Comparison of ENCODE assay signal across 28 cellular contexts in genomic region chr9:113828211-113828610, GRCh38. TPM values are rescaled to one million over a fixed set of nuclear protein-coding genes. Genes with fewer than 3 reads are reported as not detected.
DNase-seq lines count a peak whose midpoint lies in the region; ATAC-seq and TF ChIP-seq lines count a peak whose summit lies in the region.
"Had no signal": no experiment of that assay in that cellular context is flagged by ENCODE, and none has a peak within 500 bp of the region (broad histone marks: within the 10 kb centered on the region; RNA-seq: fewer than 3 reads in every experiment).

No MANE protein-coding gene starts in this region.

- H3K27me3 Mint-ChIP-seq in HFFc6 (ENCODE audit: insufficient read depth), result peaks cover 26% of the 10 kb centered on the region
- H3K27me3 Mint-ChIP-seq in T-cell, result peaks cover 18 to 19% of the 10 kb centered on the region in 2 donors

- H3K4me1 ChIP-seq in transverse colon, result no peaks in the 10 kb centered on the region
- H3K4me1 ChIP-seq: A549, Caco-2, gastroesophageal sphincter, right atrium auricular region, upper lobe of right lung had no signal

- in situ Hi-C loops in brain microvascular endothelial cell (cut with HindIII; ENCODE audit: low pct_ligation_motif_present, low sequenced_read_pairs) (no loop called here), transverse colon (cut with MboI; ENCODE audit: low pct_ligation_motif_present in 1 of 4, low pct_unique_long_range_greater_than_20kb in 1 of 4, low sequenced_read_pairs in 3 of 4) (loop anchor here in 1 of 4 donors (10.0 kb wide), 1 partner anchor 63 kb away; no protein-coding TSS in a partner anchor)

- H3K4me3 Mint-ChIP-seq in HFFc6 (peak overlapping the region; percentile 64), T-cell (no peak overlapping the region)
- H3K4me3 Mint-ChIP-seq: activated CD8-positive, alpha-beta T cell treated with anti-CD3 and anti-CD28 coated beads, Interleukin-2, amount 10 ng/mL, durations not matched to agents 7 days and 5 days; activated naive CD4-positive, alpha-beta T cell treated with anti-CD3 and anti-CD28 coated beads for 36 hours; activated T-cell treated with anti-CD3 and anti-CD28 coated beads, Interleukin-2, amount 50 U/mL, for 24 hours; GM23338; stimulated activated naive CD8-positive, alpha-beta T cell treated with anti-CD3 and anti-CD28 coated beads, Interleukin-15, amount 100 ng/mL, for 72 hours had no signal

- H3K9me3 Mint-ChIP-seq in HFFc6 (peaks cover 11% of the 10 kb centered on the region), T-cell (peaks cover 7 to 31% (median 12%) of the 10 kb centered on the region in 3 donors)

- DNase-seq in A172 (ENCODE audit: low spot score) (peak; percentile 19), HFFc6 (no peak), brain microvascular endothelial cell (no peak), iris pigment epithelial cell (ENCODE audit: low read depth) (peak; percentile 41), T-cell (no peak), transverse colon (no peak), NCI-H1105 treated with DMSO at 0.1 percent for 48 hours (lab: John Stamatoyannopoulos, UW) (no peak)
- DNase-seq: activated CD4-positive, CD25-positive, alpha-beta regulatory T cell treated with anti-CD3 and anti-CD28 coated beads, Interleukin-2, amount 50 U/mL, for 72 hours; activated CD8-positive, alpha-beta T cell treated with anti-CD3 and anti-CD28 coated beads, Interleukin-2, amount 10 ng/mL, durations not matched to agents 7 days and 5 days; activated naive CD4-positive, alpha-beta T cell treated with anti-CD3 and anti-CD28 coated beads for 36 hours; activated T-cell treated with anti-CD3 and anti-CD28 coated beads, Interleukin-2, amount 50 U/mL, for 24 hours; amygdala; Caco-2; DND-41; effector CD8-positive, alpha-beta T cell; mammary epithelial cell; MG63; NCI-H1694; NCI-H748 treated with DMSO at 0.1 percent for 48 hours; stimulated activated naive CD8-positive, alpha-beta T cell treated with anti-CD3 and anti-CD28 coated beads, Interleukin-15, amount 100 ng/mL, for 72 hours; upper lobe of right lung had no signal

- H3K9me3 ChIP-seq in transverse colon, result peaks cover 0 to 12% of the 10 kb centered on the region in 2 donors
- H3K9me3 ChIP-seq: Caco-2, upper lobe of right lung had no signal

- H3K4me3 ChIP-seq in brain microvascular endothelial cell (ENCODE audit: low read depth, low read length), result no peak overlapping the region
- no peak overlapping the region for H3K4me3 ChIP-seq in transverse colon
- H3K4me3 ChIP-seq: A549, gastroesophageal sphincter, GM23338, MG63, right atrium auricular region, upper lobe of right lung had no signal

- H3K4me1 Mint-ChIP-seq in HFFc6 (ENCODE audit: low read depth), result peaks cover 17% of the 10 kb centered on the region
- H3K4me1 Mint-ChIP-seq in T-cell, result peaks cover 2 to 5% (median 3%) of the 10 kb centered on the region in 3 donors
- H3K4me1 Mint-ChIP-seq: GM23338; stimulated activated naive CD8-positive, alpha-beta T cell treated with anti-CD3 and anti-CD28 coated beads, Interleukin-15, amount 100 ng/mL, for 72 hours had no signal

- H3K27ac ChIP-seq in brain microvascular endothelial cell (peak overlapping the region; percentile 14), transverse colon (no peak overlapping the region)
- H3K27ac ChIP-seq: A549, gastroesophageal sphincter, right atrium auricular region, upper lobe of right lung had no signal

- TF ChIP-seq CTCF in HFFc6 (IDR thresholded peaks at IDR 0.05) (no peak), brain microvascular endothelial cell (IDR thresholded peaks at IDR 0.05; ENCODE audit: low read depth, low read length, missing control alignments) (no peak), transverse colon (IDR thresholded peaks at IDR 0.05) (no peak)

- intact Hi-C loops in transverse colon (cut with DNase I; ENCODE audit: low total_unique reads), result no loop called here

- POLR2A ChIA-PET in T-cell (lab: Charles Lee), result no interaction called here

- 32 to 45% methylated on average over 1 of the region's 1 CpG for WGBS in transverse colon (ENCODE audit: low coverage in 1 of 2), 2 donors

- ATAC-seq in T-cell (replicated peaks in 1 of 4), result no peak
- ATAC-seq in GM21367 (IDR thresholded peaks at IDR 0.05; ENCODE audit: unreplicated experiment), result no peak
- ATAC-seq: A549; activated CD8-positive, alpha-beta T cell treated with anti-CD3 and anti-CD28 coated beads, Interleukin-2, amount 10 ng/mL, durations not matched to agents 7 days and 5 days; gastroesophageal sphincter; GM23338; Right ventricle myocardium inferior; stimulated activated naive CD8-positive, alpha-beta T cell treated with anti-CD3 and anti-CD28 coated beads, Interleukin-15, amount 100 ng/mL, for 72 hours; upper lobe of right lung had no signal

- no peaks in the 10 kb centered on the region for H3K27me3 ChIP-seq in brain microvascular endothelial cell (replicated peaks)
- H3K27me3 ChIP-seq in transverse colon, result no peaks in the 10 kb centered on the region
- H3K27me3 ChIP-seq: gastroesophageal sphincter, MG63, right atrium auricular region, upper lobe of right lung had no signal

- CTCF ChIA-PET in T-cell (lab: Charles Lee), result no interaction called here

- peaks cover 12% of the 10 kb centered on the region for H3K36me3 Mint-ChIP-seq in HFFc6 (ENCODE audit: low read depth)
- no peaks in the 10 kb centered on the region for H3K36me3 Mint-ChIP-seq in T-cell

- no peak overlapping the region; the same call in 1 of the 2 replicates for H3K27ac Mint-ChIP-seq in HFFc6
- no peak overlapping the region for H3K27ac Mint-ChIP-seq in T-cell
- H3K27ac Mint-ChIP-seq: activated CD8-positive, alpha-beta T cell treated with anti-CD3 and anti-CD28 coated beads, Interleukin-2, amount 10 ng/mL, durations not matched to agents 7 days and 5 days; activated naive CD4-positive, alpha-beta T cell treated with anti-CD3 and anti-CD28 coated beads for 36 hours; activated T-cell treated with anti-CD3 and anti-CD28 coated beads, Interleukin-2, amount 50 U/mL, for 24 hours; GM23338; stimulated activated naive CD8-positive, alpha-beta T cell treated with anti-CD3 and anti-CD28 coated beads, Interleukin-15, amount 100 ng/mL, for 72 hours had no signal

- TF ChIP-seq EP300 in transverse colon (IDR thresholded peaks at IDR 0.05; ENCODE audit: low read depth), result no peak

- no peaks in the 10 kb centered on the region for H3K36me3 ChIP-seq in brain microvascular endothelial cell (replicated peaks)
- no peaks in the 10 kb centered on the region for H3K36me3 ChIP-seq in transverse colon
- H3K36me3 ChIP-seq: gastroesophageal sphincter, MG63, right atrium auricular region, upper lobe of right lung had no signal

- no peak for TF ChIP-seq POLR2A in transverse colon (IDR thresholded peaks at IDR 0.05)

RNA-seq across cellular contexts. Expression of gene ZNF618, which starts 47.9 kb away (rescaled TPM):
- total RNA-seq in A172 (2014; rRNA removed; shearing (Covaris generic)), result 3.3 and 3.4 TPM in 2 replicates
- 10 to 100 TPM in 4 of 6 experiments, 1 to 10 TPM in 2; 9.4 to 13.6 (median 11.5) TPM for total RNA-seq in HFFc6 (2021; fragmentation: NEBNext Ultra II Directional; extraction: Animal tissue kit (Norgen Biotek cat#: 25700))
- 1 to 10 TPM in 3 of 5 donors, under 1 TPM in 2; 0.73 to 3.0 (median 1.4) TPM for total RNA-seq in T-cell
- total RNA-seq in transverse colon, result 1 to 10 TPM; 2.2 to 8.6 (median 4.0) TPM
- total RNA-seq: OCI-LY7 had no signal

Comparison
In these comparisons a context has a peak if more than half of its experiments do, and no peak if none do; other contexts are left out.
1. DNase-seq: peak in A172 (single experiment) and iris pigment epithelial cell (single experiment); none in HFFc6 (single experiment), brain microvascular endothelial cell (single experiment), T-cell (0 of 34), transverse colon (single experiment) and NCI-H1105 treated with DMSO at 0.1 percent for 48 hours (single experiment).